ENCODE assay signal across 1 cellular context in the genomic region with DNA sequence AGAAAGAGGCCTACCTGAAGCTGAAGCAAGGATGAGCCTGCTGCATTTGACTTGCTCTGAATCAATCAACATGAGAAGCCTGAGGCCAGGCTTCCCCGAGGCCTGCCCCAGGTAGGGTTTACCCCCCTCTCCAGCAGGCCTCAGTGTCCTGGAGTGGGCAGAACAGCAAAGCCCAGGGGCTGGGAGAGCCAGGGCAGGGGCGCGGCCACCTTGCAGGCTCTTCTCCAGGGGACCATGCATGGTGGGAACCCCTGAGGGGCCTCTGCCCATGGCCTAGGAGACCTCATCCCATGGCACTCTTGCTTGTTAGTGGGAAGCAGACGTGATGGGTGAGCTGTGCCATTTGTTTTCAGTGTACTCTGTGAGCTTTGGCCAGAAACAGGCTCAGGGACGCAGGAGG.
TF ChIP-seq lines count a peak whose summit lies in the region.

No MANE protein-coding gene starts in this region.

TF ChIP-seq in WTC11, 78 proteins besides CTCF, POLR2A, EP300 and RAD21 (continued from another document):
- TF ChIP-seq, protein P1, sequence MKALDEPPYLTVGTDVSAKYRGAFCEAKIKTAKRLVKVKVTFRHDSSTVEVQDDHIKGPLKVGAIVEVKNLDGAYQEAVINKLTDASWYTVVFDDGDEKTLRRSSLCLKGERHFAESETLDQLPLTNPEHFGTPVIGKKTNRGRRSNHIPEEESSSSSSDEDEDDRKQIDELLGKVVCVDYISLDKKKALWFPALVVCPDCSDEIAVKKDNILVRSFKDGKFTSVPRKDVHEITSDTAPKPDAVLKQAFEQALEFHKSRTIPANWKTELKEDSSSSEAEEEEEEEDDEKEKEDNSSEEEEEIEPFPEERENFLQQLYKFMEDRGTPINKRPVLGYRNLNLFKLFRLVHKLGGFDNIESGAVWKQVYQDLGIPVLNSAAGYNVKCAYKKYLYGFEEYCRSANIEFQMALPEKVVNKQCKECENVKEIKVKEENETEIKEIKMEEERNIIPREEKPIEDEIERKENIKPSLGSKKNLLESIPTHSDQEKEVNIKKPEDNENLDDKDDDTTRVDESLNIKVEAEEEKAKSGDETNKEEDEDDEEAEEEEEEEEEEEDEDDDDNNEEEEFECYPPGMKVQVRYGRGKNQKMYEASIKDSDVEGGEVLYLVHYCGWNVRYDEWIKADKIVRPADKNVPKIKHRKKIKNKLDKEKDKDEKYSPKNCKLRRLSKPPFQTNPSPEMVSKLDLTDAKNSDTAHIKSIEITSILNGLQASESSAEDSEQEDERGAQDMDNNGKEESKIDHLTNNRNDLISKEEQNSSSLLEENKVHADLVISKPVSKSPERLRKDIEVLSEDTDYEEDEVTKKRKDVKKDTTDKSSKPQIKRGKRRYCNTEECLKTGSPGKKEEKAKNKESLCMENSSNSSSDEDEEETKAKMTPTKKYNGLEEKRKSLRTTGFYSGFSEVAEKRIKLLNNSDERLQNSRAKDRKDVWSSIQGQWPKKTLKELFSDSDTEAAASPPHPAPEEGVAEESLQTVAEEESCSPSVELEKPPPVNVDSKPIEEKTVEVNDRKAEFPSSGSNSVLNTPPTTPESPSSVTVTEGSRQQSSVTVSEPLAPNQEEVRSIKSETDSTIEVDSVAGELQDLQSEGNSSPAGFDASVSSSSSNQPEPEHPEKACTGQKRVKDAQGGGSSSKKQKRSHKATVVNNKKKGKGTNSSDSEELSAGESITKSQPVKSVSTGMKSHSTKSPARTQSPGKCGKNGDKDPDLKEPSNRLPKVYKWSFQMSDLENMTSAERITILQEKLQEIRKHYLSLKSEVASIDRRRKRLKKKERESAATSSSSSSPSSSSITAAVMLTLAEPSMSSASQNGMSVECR (CRISPR knock-in tag; IDR thresholded peaks at IDR 0.05; ENCODE audit: borderline replicate concordance): no peak
- TF ChIP-seq ZNF263 (CRISPR knock-in tag; IDR thresholded peaks at IDR 0.05; ENCODE audit: low read depth) (no peak), ZNF317 (CRISPR knock-in tag; IDR thresholded peaks at IDR 0.05; ENCODE audit: borderline replicate concordance, low read depth) (no peak), IRF2 (CRISPR knock-in tag; IDR thresholded peaks at IDR 0.05; ENCODE audit: borderline replicate concordance, low read depth) (no peak), RORB (CRISPR knock-in tag; IDR thresholded peaks at IDR 0.05) (no peak)
- TF ChIP-seq, protein P2, sequence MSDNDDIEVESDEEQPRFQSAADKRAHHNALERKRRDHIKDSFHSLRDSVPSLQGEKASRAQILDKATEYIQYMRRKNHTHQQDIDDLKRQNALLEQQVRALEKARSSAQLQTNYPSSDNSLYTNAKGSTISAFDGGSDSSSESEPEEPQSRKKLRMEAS (CRISPR knock-in tag; IDR thresholded peaks at IDR 0.05): no peak
